1 cellular context compared by ENCODE assay signal in the genomic region with DNA sequence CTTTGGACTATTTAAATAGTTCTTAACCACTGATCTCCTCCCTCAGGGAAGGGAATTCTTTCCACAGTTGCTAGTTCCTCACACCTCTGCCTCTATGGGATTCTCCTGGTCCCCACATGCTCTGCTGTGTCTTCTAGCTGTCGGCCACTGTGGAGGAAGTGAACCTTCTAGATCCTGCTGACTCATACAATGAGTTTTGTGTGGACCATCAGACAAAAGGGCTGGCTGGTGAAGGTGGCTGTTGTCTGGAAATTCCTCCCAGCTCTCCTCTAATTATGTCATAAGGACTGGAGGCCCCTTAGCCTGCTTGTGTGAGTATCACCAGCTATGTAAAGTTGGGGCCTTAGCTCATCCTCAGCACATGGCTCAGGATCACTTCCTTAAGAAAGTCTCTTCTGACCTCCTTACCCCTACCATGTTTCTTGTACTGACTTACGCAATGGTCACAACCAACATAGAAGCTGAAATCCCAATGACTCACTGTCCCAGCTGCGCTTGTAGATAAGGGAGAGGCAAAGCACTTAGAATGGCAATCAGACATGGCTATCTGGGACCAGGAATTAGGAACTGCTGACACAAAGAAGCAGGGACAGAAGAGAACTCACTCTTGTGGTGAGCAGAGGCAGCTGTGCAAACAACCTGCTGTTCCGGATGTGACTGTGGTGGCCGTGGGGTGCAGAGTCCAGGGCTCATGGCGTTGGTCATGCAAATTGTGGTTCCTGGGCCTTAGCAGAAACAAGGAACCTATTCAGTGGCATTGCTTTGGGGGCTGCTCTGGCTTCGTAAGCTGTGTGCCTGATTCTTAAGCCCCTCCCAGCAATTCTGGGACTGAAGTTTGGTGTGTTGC.
TF ChIP-seq lines count a peak whose summit lies in the region.

No MANE protein-coding gene starts in this region.

TF ChIP-seq in K562, 482 proteins besides CTCF, POLR2A, EP300 and RAD21 (continued from another document and continues in another):
- TF ChIP-seq, protein P1, sequence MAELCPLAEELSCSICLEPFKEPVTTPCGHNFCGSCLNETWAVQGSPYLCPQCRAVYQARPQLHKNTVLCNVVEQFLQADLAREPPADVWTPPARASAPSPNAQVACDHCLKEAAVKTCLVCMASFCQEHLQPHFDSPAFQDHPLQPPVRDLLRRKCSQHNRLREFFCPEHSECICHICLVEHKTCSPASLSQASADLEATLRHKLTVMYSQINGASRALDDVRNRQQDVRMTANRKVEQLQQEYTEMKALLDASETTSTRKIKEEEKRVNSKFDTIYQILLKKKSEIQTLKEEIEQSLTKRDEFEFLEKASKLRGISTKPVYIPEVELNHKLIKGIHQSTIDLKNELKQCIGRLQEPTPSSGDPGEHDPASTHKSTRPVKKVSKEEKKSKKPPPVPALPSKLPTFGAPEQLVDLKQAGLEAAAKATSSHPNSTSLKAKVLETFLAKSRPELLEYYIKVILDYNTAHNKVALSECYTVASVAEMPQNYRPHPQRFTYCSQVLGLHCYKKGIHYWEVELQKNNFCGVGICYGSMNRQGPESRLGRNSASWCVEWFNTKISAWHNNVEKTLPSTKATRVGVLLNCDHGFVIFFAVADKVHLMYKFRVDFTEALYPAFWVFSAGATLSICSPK (IDR thresholded peaks at IDR 0.05; ENCODE audit: borderline replicate concordance) = 0 out of 2 replicates have a peak, but pooled peaks have one; percentile 88
- TF ChIP-seq FOSL1 (tag; conservative IDR thresholded peaks at IDR 0.05) = peak; percentile 100
- TF ChIP-seq, protein P2, sequence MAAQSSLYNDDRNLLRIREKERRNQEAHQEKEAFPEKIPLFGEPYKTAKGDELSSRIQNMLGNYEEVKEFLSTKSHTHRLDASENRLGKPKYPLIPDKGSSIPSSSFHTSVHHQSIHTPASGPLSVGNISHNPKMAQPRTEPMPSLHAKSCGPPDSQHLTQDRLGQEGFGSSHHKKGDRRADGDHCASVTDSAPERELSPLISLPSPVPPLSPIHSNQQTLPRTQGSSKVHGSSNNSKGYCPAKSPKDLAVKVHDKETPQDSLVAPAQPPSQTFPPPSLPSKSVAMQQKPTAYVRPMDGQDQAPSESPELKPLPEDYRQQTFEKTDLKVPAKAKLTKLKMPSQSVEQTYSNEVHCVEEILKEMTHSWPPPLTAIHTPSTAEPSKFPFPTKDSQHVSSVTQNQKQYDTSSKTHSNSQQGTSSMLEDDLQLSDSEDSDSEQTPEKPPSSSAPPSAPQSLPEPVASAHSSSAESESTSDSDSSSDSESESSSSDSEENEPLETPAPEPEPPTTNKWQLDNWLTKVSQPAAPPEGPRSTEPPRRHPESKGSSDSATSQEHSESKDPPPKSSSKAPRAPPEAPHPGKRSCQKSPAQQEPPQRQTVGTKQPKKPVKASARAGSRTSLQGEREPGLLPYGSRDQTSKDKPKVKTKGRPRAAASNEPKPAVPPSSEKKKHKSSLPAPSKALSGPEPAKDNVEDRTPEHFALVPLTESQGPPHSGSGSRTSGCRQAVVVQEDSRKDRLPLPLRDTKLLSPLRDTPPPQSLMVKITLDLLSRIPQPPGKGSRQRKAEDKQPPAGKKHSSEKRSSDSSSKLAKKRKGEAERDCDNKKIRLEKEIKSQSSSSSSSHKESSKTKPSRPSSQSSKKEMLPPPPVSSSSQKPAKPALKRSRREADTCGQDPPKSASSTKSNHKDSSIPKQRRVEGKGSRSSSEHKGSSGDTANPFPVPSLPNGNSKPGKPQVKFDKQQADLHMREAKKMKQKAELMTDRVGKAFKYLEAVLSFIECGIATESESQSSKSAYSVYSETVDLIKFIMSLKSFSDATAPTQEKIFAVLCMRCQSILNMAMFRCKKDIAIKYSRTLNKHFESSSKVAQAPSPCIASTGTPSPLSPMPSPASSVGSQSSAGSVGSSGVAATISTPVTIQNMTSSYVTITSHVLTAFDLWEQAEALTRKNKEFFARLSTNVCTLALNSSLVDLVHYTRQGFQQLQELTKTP (IDR thresholded peaks at IDR 0.05; ENCODE audit: low read depth in 1 of 2, partially characterized antibody in 2 of 2) = peak; percentile 77 to 99
- no peak for TF ChIP-seq MCM5 (IDR thresholded peaks at IDR 0.05; ENCODE audit: low read depth)
- TF ChIP-seq CBX3 (IDR thresholded peaks at IDR 0.05; ENCODE audit: borderline replicate concordance in 1 of 2, low read length in 2 of 2) = peak in 1 of 2 experiments; percentile 88; a peak in 2 of 3 replicates
- TF ChIP-seq NCOA2 (IDR thresholded peaks at IDR 0.05; ENCODE audit: partially characterized antibody in 2 of 2) = peak; percentile 95 to 97
- TF ChIP-seq LEF1 (IDR thresholded peaks at IDR 0.05) = peak; percentile 100
- no peak for TF ChIP-seq PPARD (CRISPR knock-in tag; IDR thresholded peaks at IDR 0.05)
- TF ChIP-seq ZNF696 (CRISPR knock-in tag; conservative IDR thresholded peaks at IDR 0.05) = 0 out of 2 replicates have a peak, but pooled peaks have one; percentile 6
- TF ChIP-seq ZNF263 (CRISPR knock-in tag; IDR thresholded peaks at IDR 0.05; ENCODE audit: borderline replicate concordance) = peak; percentile 48; the same call in 1 of the 2 replicates
- TF ChIP-seq MTF1 (CRISPR knock-in tag; IDR thresholded peaks at IDR 0.05; ENCODE audit: borderline replicate concordance) = no peak
- TF ChIP-seq KLF13 (tag; IDR thresholded peaks at IDR 0.05; ENCODE audit: borderline replicate concordance, low read depth) = peak; percentile 75
- TF ChIP-seq DDX20 (tag; IDR thresholded peaks at IDR 0.05; ENCODE audit: low read depth) = peak; percentile 58; the same call in 1 of the 2 replicates
- peak; percentile 88 for TF ChIP-seq RBM39 (optimal IDR thresholded peaks at IDR 0.05; ENCODE audit: low read depth, low read length)
- no peak for TF ChIP-seq TFAM (CRISPR knock-in tag; conservative IDR thresholded peaks at IDR 0.05)
- peak; percentile 19 to 93; a peak in 3 of 4 replicates for TF ChIP-seq ETV6 (IDR thresholded peaks at IDR 0.05; ENCODE audit: borderline replicate concordance in 1 of 2, low read depth in 2 of 2, low read length in 1 of 2)
- no peak for TF ChIP-seq ETV6 (CRISPR knock-in tag; IDR thresholded peaks at IDR 0.05; ENCODE audit: borderline replicate concordance)
- TF ChIP-seq ZNF212 (CRISPR knock-in tag; IDR thresholded peaks at IDR 0.05) = no peak; the same call in 1 of the 2 replicates
- peak; percentile 96 for TF ChIP-seq MBD2 (IDR thresholded peaks at IDR 0.05; ENCODE audit: borderline replicate concordance, low read depth)
- TF ChIP-seq, protein P3, sequence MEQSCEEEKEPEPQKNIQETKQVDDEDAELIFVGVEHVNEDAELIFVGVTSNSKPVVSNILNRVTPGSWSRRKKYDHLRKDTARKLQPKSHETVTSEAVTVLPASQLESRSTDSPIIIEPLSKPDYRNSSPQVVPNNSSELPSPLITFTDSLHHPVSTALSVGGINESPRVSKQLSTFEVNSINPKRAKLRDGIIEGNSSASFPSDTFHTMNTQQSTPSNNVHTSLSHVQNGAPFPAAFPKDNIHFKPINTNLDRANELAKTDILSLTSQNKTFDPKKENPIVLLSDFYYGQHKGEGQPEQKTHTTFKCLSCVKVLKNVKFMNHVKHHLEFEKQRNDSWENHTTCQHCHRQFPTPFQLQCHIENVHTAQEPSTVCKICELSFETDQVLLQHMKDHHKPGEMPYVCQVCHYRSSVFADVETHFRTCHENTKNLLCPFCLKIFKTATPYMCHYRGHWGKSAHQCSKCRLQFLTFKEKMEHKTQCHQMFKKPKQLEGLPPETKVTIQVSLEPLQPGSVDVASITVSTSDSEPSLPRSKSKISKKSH (CRISPR knock-in tag; IDR thresholded peaks at IDR 0.05) = no peak
- no peak for TF ChIP-seq CHCHD3 (CRISPR knock-in tag; IDR thresholded peaks at IDR 0.05)
- no peak for TF ChIP-seq POLR3G (IDR thresholded peaks at IDR 0.05; ENCODE audit: extremely low read depth, insufficient read length, insufficient replicate concordance)
- no peak for TF ChIP-seq MED1 (CRISPR knock-in tag; IDR thresholded peaks at IDR 0.05; ENCODE audit: borderline replicate concordance)
- TF ChIP-seq ETV5 (CRISPR knock-in tag; IDR thresholded peaks at IDR 0.05; ENCODE audit: low read depth) = peak; percentile 100
- peak; percentile 97 for TF ChIP-seq MEIS2 (IDR thresholded peaks at IDR 0.05; ENCODE audit: partially characterized antibody)
- TF ChIP-seq EZH2 (IDR thresholded peaks at IDR 0.05; ENCODE audit: borderline replicate concordance, low read depth, low read length) = peak; percentile 98; the same call in 1 of the 2 replicates
- TF ChIP-seq ZNF431 (CRISPR knock-in tag; IDR thresholded peaks at IDR 0.05) = peak; percentile 81
- TF ChIP-seq ZSCAN29 (IDR thresholded peaks at IDR 0.05) = 0 out of 2 replicates have a peak, but pooled peaks have one; percentile 59
- TF ChIP-seq PHF20 (IDR thresholded peaks at IDR 0.05; ENCODE audit: partially characterized antibody) = peak; percentile 89
- no peak for TF ChIP-seq HOXB6 (CRISPR knock-in tag; IDR thresholded peaks at IDR 0.05; ENCODE audit: borderline replicate concordance)
- peak; percentile 86; the same call in 1 of the 2 replicates for TF ChIP-seq E2F3 (CRISPR knock-in tag; IDR thresholded peaks at IDR 0.05)
- peak; percentile 52; the same call in 1 of the 2 replicates for TF ChIP-seq GTF2E2 (tag; IDR thresholded peaks at IDR 0.05)
- peak; percentile 96 for TF ChIP-seq MYNN (IDR thresholded peaks at IDR 0.05)
- TF ChIP-seq MYNN (CRISPR knock-in tag; IDR thresholded peaks at IDR 0.05) = no peak
- peak; percentile 100 for TF ChIP-seq ETV1 (tag; conservative IDR thresholded peaks at IDR 0.05; ENCODE audit: low read depth)
- no peak for TF ChIP-seq ZNF253 (CRISPR knock-in tag; conservative IDR thresholded peaks at IDR 0.05)
- TF ChIP-seq NELFE (IDR thresholded peaks at IDR 0.05; ENCODE audit: insufficient read depth, insufficient read length) = no peak
- no peak for TF ChIP-seq SAP30 (IDR thresholded peaks at IDR 0.05; ENCODE audit: borderline replicate concordance, insufficient read depth, low read depth, low read length, poor library complexity, severe bottlenecking)
- TF ChIP-seq ZNF311 (CRISPR knock-in tag; IDR thresholded peaks at IDR 0.05) = peak; percentile 88
- no peak for TF ChIP-seq ZNF717 (CRISPR knock-in tag; IDR thresholded peaks at IDR 0.05)
- TF ChIP-seq, protein P4, sequence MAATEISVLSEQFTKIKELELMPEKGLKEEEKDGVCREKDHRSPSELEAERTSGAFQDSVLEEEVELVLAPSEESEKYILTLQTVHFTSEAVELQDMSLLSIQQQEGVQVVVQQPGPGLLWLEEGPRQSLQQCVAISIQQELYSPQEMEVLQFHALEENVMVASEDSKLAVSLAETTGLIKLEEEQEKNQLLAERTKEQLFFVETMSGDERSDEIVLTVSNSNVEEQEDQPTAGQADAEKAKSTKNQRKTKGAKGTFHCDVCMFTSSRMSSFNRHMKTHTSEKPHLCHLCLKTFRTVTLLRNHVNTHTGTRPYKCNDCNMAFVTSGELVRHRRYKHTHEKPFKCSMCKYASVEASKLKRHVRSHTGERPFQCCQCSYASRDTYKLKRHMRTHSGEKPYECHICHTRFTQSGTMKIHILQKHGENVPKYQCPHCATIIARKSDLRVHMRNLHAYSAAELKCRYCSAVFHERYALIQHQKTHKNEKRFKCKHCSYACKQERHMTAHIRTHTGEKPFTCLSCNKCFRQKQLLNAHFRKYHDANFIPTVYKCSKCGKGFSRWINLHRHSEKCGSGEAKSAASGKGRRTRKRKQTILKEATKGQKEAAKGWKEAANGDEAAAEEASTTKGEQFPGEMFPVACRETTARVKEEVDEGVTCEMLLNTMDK (IDR thresholded peaks at IDR 0.05; ENCODE audit: borderline replicate concordance, insufficient read depth, low read depth, low read length, poor library complexity, severe bottlenecking) = peak; percentile 20
- peak; percentile 100 for TF ChIP-seq L3MBTL2 (IDR thresholded peaks at IDR 0.05)
- no peak for TF ChIP-seq CREBBP (IDR thresholded peaks at IDR 0.05; ENCODE audit: low read depth, low read length)
- TF ChIP-seq RBM22 (IDR thresholded peaks at IDR 0.05; ENCODE audit: low read depth, low read length, poor library complexity, severe bottlenecking) = no peak
- TF ChIP-seq THRAP3 (IDR thresholded peaks at IDR 0.05; ENCODE audit: borderline replicate concordance) = no peak
- 0 out of 2 replicates have a peak, but pooled peaks have one; percentile 56 for TF ChIP-seq ZFPM2 (CRISPR knock-in tag; IDR thresholded peaks at IDR 0.05)
- TF ChIP-seq, protein P5, sequence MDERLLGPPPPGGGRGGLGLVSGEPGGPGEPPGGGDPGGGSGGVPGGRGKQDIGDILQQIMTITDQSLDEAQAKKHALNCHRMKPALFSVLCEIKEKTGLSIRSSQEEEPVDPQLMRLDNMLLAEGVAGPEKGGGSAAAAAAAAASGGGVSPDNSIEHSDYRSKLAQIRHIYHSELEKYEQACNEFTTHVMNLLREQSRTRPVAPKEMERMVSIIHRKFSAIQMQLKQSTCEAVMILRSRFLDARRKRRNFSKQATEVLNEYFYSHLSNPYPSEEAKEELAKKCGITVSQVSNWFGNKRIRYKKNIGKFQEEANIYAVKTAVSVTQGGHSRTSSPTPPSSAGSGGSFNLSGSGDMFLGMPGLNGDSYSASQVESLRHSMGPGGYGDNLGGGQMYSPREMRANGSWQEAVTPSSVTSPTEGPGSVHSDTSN (CRISPR knock-in tag; IDR thresholded peaks at IDR 0.05; ENCODE audit: low read depth) = no peak
- TF ChIP-seq, protein P5 (tag; conservative IDR thresholded peaks at IDR 0.05; ENCODE audit: low read depth) = peak; percentile 96
- peak; percentile 95 for TF ChIP-seq SP1 (CRISPR knock-in tag; IDR thresholded peaks at IDR 0.05)
- no peak for TF ChIP-seq GABPB2 (CRISPR knock-in tag; conservative IDR thresholded peaks at IDR 0.05)
- peak; percentile 97 for TF ChIP-seq ZNF316 (IDR thresholded peaks at IDR 0.05)
- no peak for TF ChIP-seq ZNF551 (CRISPR knock-in tag; IDR thresholded peaks at IDR 0.05)
- TF ChIP-seq ZNF766 (CRISPR knock-in tag; conservative IDR thresholded peaks at IDR 0.05) = peak; percentile 95
- TF ChIP-seq, protein P6, sequence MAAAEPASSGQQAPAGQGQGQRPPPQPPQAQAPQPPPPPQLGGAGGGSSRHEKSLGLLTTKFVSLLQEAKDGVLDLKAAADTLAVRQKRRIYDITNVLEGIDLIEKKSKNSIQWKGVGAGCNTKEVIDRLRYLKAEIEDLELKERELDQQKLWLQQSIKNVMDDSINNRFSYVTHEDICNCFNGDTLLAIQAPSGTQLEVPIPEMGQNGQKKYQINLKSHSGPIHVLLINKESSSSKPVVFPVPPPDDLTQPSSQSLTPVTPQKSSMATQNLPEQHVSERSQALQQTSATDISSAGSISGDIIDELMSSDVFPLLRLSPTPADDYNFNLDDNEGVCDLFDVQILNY (CRISPR knock-in tag; IDR thresholded peaks at IDR 0.05) = peak; percentile 89; the same call in 1 of the 2 replicates
